In the genomic region with DNA sequence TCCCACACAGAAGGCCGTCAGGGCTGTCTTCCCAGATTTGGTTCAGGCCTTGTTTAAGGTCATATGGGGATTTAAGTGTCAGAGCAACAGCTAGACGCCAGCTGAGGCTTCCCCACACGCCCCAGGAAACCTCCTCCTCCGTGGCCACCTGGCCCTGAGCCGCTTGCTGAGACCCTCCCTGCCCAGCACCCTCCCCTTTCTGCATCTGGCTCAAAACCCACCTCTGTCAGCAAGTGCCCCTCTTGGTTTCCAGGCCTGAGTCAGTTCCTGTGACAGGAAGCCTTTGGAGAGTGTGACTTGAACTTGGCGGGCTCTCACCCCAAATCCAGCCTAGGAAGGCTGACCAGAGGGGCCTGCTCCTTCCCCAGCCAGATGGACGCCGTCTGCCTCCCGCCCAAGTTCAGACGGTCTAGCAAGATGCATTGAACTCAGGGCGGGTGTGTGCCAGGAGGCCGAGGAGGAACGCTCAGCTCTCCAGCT, we compare ENCODE assay signal across 1 cellular context.
TF ChIP-seq lines count a peak whose summit lies in the region.

No MANE protein-coding gene starts in this region.

TF ChIP-seq in endothelial cell of umbilical vein, 7 proteins besides CTCF, POLR2A, EP300 and RAD21 (continued from another document):
- TF ChIP-seq POLR2AphosphoS5 (IDR thresholded peaks at IDR 0.05; ENCODE audit: insufficient read depth, low read depth, low read length) (peak; percentile 80), MYC (IDR thresholded peaks at IDR 0.05; ENCODE audit: low read depth, low read length) (no peak), JUN (IDR thresholded peaks at IDR 0.05; ENCODE audit: borderline replicate concordance, insufficient read depth, insufficient read length, low read depth) (peak; percentile 52)
TF ChIP-seq in endothelial cell of umbilical vein: peak in this region for 3.
